8 cellular contexts compared by ENCODE assay signal in genomic region chr1:9626201-9626608, GRCh38. TPM values are rescaled to one million over a fixed set of nuclear protein-coding genes. Genes with fewer than 3 reads are reported as not detected.
DNase-seq lines count a peak whose midpoint lies in the region; ATAC-seq and TF ChIP-seq lines count a peak whose summit lies in the region.

No MANE protein-coding gene starts in this region.

- POLR2A ChIA-PET in activated CD8-positive, alpha-beta T cell treated with anti-CD3 and anti-CD28 coated beads for 36 hours (lab: Charles Lee) = interaction anchor here (0.8 to 17.1 kb wide), 11 partner anchors 16 to 344 kb away, joined by 3 to 335 read pairs (median 3); partner anchors contain the start of gene PIK3CD

- H3K27ac Mint-ChIP-seq in activated naive CD4-positive, alpha-beta T cell treated with anti-CD3 and anti-CD28 coated beads for 36 hours = no peak overlapping the region
- peak overlapping the region; percentile 31 for H3K27ac Mint-ChIP-seq in activated CD8-positive, alpha-beta T cell treated with anti-CD3 and anti-CD28 coated beads for 36 hours
- peak overlapping the region; percentile 59 for H3K27ac Mint-ChIP-seq in stimulated activated naive CD8-positive, alpha-beta T cell treated with anti-CD3 and anti-CD28 coated beads, Interleukin-15, Interleukin-2, amounts not matched to agents 100 ng/mL and 50 ng/mL, for 24 hours

- no peak for DNase-seq in activated naive CD4-positive, alpha-beta T cell treated with anti-CD3 and anti-CD28 coated beads for 36 hours
- no peak for DNase-seq in activated naive CD4-positive, alpha-beta T cell (lab: John Stamatoyannopoulos, UW)
- peak; percentile 46 for DNase-seq in activated CD8-positive, alpha-beta T cell treated with anti-CD3 and anti-CD28 coated beads for 36 hours
- DNase-seq in stimulated activated CD4-positive, alpha-beta T cell treated with anti-CD3 and anti-CD28 coated beads, Interleukin-12 subunit alpha, Interleukin-12 subunit beta, amount 100 ng/mL, for 4 hours = no peak
- DNase-seq in DMS153 (lab: John Stamatoyannopoulos, UW) = no peak

- H3K4me1 Mint-ChIP-seq in activated naive CD4-positive, alpha-beta T cell treated with anti-CD3 and anti-CD28 coated beads for 36 hours (ENCODE audit: low read depth) = peaks cover 34% of the 10 kb centered on the region
- H3K4me1 Mint-ChIP-seq in activated CD8-positive, alpha-beta T cell treated with anti-CD3 and anti-CD28 coated beads for 36 hours (ENCODE audit: low read depth) = peaks cover 24% of the 10 kb centered on the region
- H3K4me1 Mint-ChIP-seq in stimulated activated naive CD8-positive, alpha-beta T cell treated with anti-CD3 and anti-CD28 coated beads, Interleukin-15, Interleukin-2, amounts not matched to agents 100 ng/mL and 50 ng/mL, for 24 hours (ENCODE audit: low read depth) = peaks cover 43% of the 10 kb centered on the region

- H3K27me3 Mint-ChIP-seq in activated naive CD4-positive, alpha-beta T cell treated with anti-CD3 and anti-CD28 coated beads for 36 hours (ENCODE audit: low read depth) = no peaks in the 10 kb centered on the region
- H3K27me3 Mint-ChIP-seq in activated CD8-positive, alpha-beta T cell treated with anti-CD3 and anti-CD28 coated beads for 36 hours = no peaks in the 10 kb centered on the region
- no peaks in the 10 kb centered on the region for H3K27me3 Mint-ChIP-seq in stimulated activated naive CD8-positive, alpha-beta T cell treated with anti-CD3 and anti-CD28 coated beads, Interleukin-15, Interleukin-2, amounts not matched to agents 100 ng/mL and 50 ng/mL, for 24 hours

- ATAC-seq in HG02943 (IDR thresholded peaks at IDR 0.05; ENCODE audit: low read depth, unreplicated experiment) = peak; percentile 45
- ATAC-seq in activated CD8-positive, alpha-beta T cell treated with anti-CD3 and anti-CD28 coated beads for 36 hours = no peak
- ATAC-seq in HG03025 (IDR thresholded peaks at IDR 0.05; ENCODE audit: low FRiP score, unreplicated experiment) = no peak

- intact Hi-C loops in activated naive CD4-positive, alpha-beta T cell treated with anti-CD3 and anti-CD28 coated beads for 36 hours (cut with micrococcal nuclease) = loop anchor here (2.0 to 5.0 kb wide), 3 partner anchors 99 to 801 kb away; partner anchors contain the start of genes LZIC and NMNAT1
- intact Hi-C loops in activated CD8-positive, alpha-beta T cell treated with anti-CD3 and anti-CD28 coated beads for 36 hours (cut with micrococcal nuclease) = loop anchor here (5.0 kb wide), 4 partner anchors 46 to 241 kb away; no protein-coding TSS in a partner anchor

- H3K9me3 Mint-ChIP-seq in activated naive CD4-positive, alpha-beta T cell treated with anti-CD3 and anti-CD28 coated beads for 36 hours = no peaks in the 10 kb centered on the region
- no peaks in the 10 kb centered on the region for H3K9me3 Mint-ChIP-seq in activated CD8-positive, alpha-beta T cell treated with anti-CD3 and anti-CD28 coated beads for 36 hours
- H3K9me3 Mint-ChIP-seq in stimulated activated naive CD8-positive, alpha-beta T cell treated with anti-CD3 and anti-CD28 coated beads, Interleukin-15, Interleukin-2, amounts not matched to agents 100 ng/mL and 50 ng/mL, for 24 hours = no peaks in the 10 kb centered on the region

- CTCF ChIA-PET in activated naive CD4-positive, alpha-beta T cell treated with anti-CD3 and anti-CD28 coated beads for 36 hours (lab: Charles Lee) = interaction anchor here (0.5 to 8.0 kb wide), 26 partner anchors 10 to 1215 kb away, joined by 3 to 134 read pairs (median 4); partner anchors contain the start of gene PIK3CD
- CTCF ChIA-PET in activated CD8-positive, alpha-beta T cell treated with anti-CD3 and anti-CD28 coated beads for 36 hours (lab: Charles Lee) = interaction anchor here (0.8 to 8.1 kb wide), 35 partner anchors 8 to 260 kb away, joined by 3 to 160 read pairs (median 6); partner anchors contain the start of gene PIK3CD

- no peak for TF ChIP-seq CTCF in activated CD8-positive, alpha-beta T cell treated with anti-CD3 and anti-CD28 coated beads for 36 hours (IDR thresholded peaks at IDR 0.05)

- H3K36me3 Mint-ChIP-seq in activated naive CD4-positive, alpha-beta T cell treated with anti-CD3 and anti-CD28 coated beads for 36 hours (ENCODE audit: low read depth) = peaks cover 8% of the 10 kb centered on the region
- H3K36me3 Mint-ChIP-seq in activated CD8-positive, alpha-beta T cell treated with anti-CD3 and anti-CD28 coated beads for 36 hours (ENCODE audit: low read depth) = peaks cover 24% of the 10 kb centered on the region
- H3K36me3 Mint-ChIP-seq in stimulated activated naive CD8-positive, alpha-beta T cell treated with anti-CD3 and anti-CD28 coated beads, Interleukin-15, Interleukin-2, amounts not matched to agents 100 ng/mL and 50 ng/mL, for 24 hours (ENCODE audit: low read depth) = peaks cover 5% of the 10 kb centered on the region

- H3K4me3 Mint-ChIP-seq in activated naive CD4-positive, alpha-beta T cell treated with anti-CD3 and anti-CD28 coated beads for 36 hours = peak overlapping the region; percentile 85
- peak overlapping the region; percentile 98 for H3K4me3 Mint-ChIP-seq in activated CD8-positive, alpha-beta T cell treated with anti-CD3 and anti-CD28 coated beads for 36 hours
- peak overlapping the region; percentile 73 for H3K4me3 Mint-ChIP-seq in stimulated activated naive CD8-positive, alpha-beta T cell treated with anti-CD3 and anti-CD28 coated beads, Interleukin-15, Interleukin-2, amounts not matched to agents 100 ng/mL and 50 ng/mL, for 24 hours

RNA-seq across cellular contexts. Expression of gene PIK3CD, which starts 25.3 kb away (rescaled TPM):
- 100 to 1,000 TPM in 1 of 2 experiments, 10 to 100 TPM in 1; 96.6 to 101 TPM for total RNA-seq in activated naive CD4-positive, alpha-beta T cell treated with anti-CD3 and anti-CD28 coated beads for 36 hours
- 100 to 1,000 TPM; 152 to 158 TPM for total RNA-seq in activated CD8-positive, alpha-beta T cell treated with anti-CD3 and anti-CD28 coated beads for 36 hours

RNA-seq across cellular contexts. Expression of gene TMEM201, which starts 37.5 kb away (rescaled TPM):
- total RNA-seq in activated naive CD4-positive, alpha-beta T cell treated with anti-CD3 and anti-CD28 coated beads for 36 hours = 1 to 10 TPM; 9.1 to 9.8 TPM
- total RNA-seq in activated CD8-positive, alpha-beta T cell treated with anti-CD3 and anti-CD28 coated beads for 36 hours = 10 to 100 TPM; 16.2 to 18.1 TPM
